Comparison of ENCODE assay signal across 25 cellular contexts in genomic region chr17:68484458-68484857, GRCh38.
"Had no signal": no experiment of that assay in that cellular context is flagged by ENCODE, and none has a peak within 500 bp of the region (broad histone marks: within the 10 kb centered on the region; RNA-seq: fewer than 3 reads in every experiment).

No MANE protein-coding gene starts in this region.

- H3K27ac ChIP-seq: brain microvascular endothelial cell had no signal

- H3K27me3 ChIP-seq: brain microvascular endothelial cell had no signal

- ATAC-seq: activated naive CD8-positive, alpha-beta T cell treated with anti-CD3 and anti-CD28 coated beads, Interleukin-2, amount 50 U/mL, for 24 hours had no signal

- H3K4me3 ChIP-seq: MG63 had no signal

- H3K36me3 ChIP-seq: brain microvascular endothelial cell, MG63 had no signal

- DNase-seq: activated CD4-positive, alpha-beta memory T cell treated with anti-CD3 and anti-CD28 coated beads for 36 hours; activated CD4-positive, alpha-beta T cell treated with anti-CD3 and anti-CD28 coated beads, Interleukin-2, amount 50 U/mL, for 1 hour; activated CD8-positive, alpha-beta memory T cell treated with anti-CD3 and anti-CD28 coated beads, Interleukin-2, amount 50 U/mL, for 4 hours; activated effector memory CD4-positive, alpha-beta T cell treated with Interleukin-2 at 50 U/mL for 16 hours; activated naive CD4-positive, alpha-beta T cell treated with anti-CD3 and anti-CD28 coated beads, Interleukin-2, amount 10 ng/mL, durations not matched to agents 7 days and 5 days; activated naive CD8-positive, alpha-beta T cell treated with anti-CD3 and anti-CD28 coated beads, Interleukin-2, amount 50 U/mL, for 24 hours; activated T-cell treated with anti-CD3 and anti-CD28 coated beads for 4 hours; activated T-cell treated with anti-CD3 and anti-CD28 coated beads, Interleukin-2, amount 50 U/mL, for 48 hours; amniotic stem cell; aorta; brain microvascular endothelial cell; central memory CD4-positive, alpha-beta T cell; KG1; MG63; NCI-H1048; NCI-H1436 treated with DMSO at 0.1 percent for 48 hours; NCI-H1694 treated with DMSO at 0.1 percent for 48 hours; NCI-H2029 treated with DMSO at 0.1 percent for 48 hours; NCI-H2107; NCI-H2171; NCI-H510A; NCI-H526; NCI-H748 treated with DMSO at 0.1 percent for 48 hours; NK-92 treated with Interleukin-12 subunit alpha and Interleukin-12 subunit beta, amount 100 ng/mL, for 24 hours; Right ventricle myocardium superior had no signal
